In the genomic region with DNA sequence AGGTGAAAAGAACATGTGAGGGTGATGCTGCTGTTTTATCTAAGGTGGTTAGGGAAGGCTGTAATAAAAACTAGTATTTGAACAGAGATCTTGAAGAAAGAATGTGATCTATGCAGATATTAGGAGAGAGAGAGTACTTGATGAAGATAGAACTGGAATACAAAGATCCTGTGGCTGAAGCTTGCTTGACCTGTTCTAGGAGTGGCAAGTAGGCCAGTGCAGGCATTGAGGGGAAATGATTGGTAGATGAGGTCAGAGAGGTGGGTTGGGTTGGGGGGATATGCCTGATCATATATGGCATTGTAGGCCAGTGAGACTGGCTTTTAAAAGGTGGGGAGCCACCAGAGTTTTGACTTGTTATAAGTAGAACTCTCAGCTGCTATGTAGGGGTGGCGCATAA, we compare ENCODE assay signal across 1 cellular context.
TF ChIP-seq lines count a peak whose summit lies in the region.

No MANE protein-coding gene starts in this region.

TF ChIP-seq in GM23338, 12 proteins besides CTCF, POLR2A, EP300 and RAD21:
- TF ChIP-seq JUNB (IDR thresholded peaks at IDR 0.05; ENCODE audit: unreplicated experiment) (no peak), ZNF331 (CRISPR knock-in tag; IDR thresholded peaks at IDR 0.05; ENCODE audit: low read depth) (no peak), NANOG (IDR thresholded peaks at IDR 0.05; ENCODE audit: borderline replicate concordance) (no peak), ZNF114 (CRISPR knock-in tag; IDR thresholded peaks at IDR 0.05) (no peak), EZH2 (IDR thresholded peaks at IDR 0.05; ENCODE audit: low read depth, unreplicated experiment) (no peak), POLR2AphosphoS5 (IDR thresholded peaks at IDR 0.05; ENCODE audit: low read depth) (no peak), STAT1 (IDR thresholded peaks at IDR 0.05; ENCODE audit: unreplicated experiment) (no peak), CREB1 (CRISPR knock-in tag; IDR thresholded peaks at IDR 0.05; ENCODE audit: low read depth) (no peak), EZH2phosphoT487 (IDR thresholded peaks at IDR 0.05; ENCODE audit: unreplicated experiment) (no peak)
- TF ChIP-seq, protein P1, sequence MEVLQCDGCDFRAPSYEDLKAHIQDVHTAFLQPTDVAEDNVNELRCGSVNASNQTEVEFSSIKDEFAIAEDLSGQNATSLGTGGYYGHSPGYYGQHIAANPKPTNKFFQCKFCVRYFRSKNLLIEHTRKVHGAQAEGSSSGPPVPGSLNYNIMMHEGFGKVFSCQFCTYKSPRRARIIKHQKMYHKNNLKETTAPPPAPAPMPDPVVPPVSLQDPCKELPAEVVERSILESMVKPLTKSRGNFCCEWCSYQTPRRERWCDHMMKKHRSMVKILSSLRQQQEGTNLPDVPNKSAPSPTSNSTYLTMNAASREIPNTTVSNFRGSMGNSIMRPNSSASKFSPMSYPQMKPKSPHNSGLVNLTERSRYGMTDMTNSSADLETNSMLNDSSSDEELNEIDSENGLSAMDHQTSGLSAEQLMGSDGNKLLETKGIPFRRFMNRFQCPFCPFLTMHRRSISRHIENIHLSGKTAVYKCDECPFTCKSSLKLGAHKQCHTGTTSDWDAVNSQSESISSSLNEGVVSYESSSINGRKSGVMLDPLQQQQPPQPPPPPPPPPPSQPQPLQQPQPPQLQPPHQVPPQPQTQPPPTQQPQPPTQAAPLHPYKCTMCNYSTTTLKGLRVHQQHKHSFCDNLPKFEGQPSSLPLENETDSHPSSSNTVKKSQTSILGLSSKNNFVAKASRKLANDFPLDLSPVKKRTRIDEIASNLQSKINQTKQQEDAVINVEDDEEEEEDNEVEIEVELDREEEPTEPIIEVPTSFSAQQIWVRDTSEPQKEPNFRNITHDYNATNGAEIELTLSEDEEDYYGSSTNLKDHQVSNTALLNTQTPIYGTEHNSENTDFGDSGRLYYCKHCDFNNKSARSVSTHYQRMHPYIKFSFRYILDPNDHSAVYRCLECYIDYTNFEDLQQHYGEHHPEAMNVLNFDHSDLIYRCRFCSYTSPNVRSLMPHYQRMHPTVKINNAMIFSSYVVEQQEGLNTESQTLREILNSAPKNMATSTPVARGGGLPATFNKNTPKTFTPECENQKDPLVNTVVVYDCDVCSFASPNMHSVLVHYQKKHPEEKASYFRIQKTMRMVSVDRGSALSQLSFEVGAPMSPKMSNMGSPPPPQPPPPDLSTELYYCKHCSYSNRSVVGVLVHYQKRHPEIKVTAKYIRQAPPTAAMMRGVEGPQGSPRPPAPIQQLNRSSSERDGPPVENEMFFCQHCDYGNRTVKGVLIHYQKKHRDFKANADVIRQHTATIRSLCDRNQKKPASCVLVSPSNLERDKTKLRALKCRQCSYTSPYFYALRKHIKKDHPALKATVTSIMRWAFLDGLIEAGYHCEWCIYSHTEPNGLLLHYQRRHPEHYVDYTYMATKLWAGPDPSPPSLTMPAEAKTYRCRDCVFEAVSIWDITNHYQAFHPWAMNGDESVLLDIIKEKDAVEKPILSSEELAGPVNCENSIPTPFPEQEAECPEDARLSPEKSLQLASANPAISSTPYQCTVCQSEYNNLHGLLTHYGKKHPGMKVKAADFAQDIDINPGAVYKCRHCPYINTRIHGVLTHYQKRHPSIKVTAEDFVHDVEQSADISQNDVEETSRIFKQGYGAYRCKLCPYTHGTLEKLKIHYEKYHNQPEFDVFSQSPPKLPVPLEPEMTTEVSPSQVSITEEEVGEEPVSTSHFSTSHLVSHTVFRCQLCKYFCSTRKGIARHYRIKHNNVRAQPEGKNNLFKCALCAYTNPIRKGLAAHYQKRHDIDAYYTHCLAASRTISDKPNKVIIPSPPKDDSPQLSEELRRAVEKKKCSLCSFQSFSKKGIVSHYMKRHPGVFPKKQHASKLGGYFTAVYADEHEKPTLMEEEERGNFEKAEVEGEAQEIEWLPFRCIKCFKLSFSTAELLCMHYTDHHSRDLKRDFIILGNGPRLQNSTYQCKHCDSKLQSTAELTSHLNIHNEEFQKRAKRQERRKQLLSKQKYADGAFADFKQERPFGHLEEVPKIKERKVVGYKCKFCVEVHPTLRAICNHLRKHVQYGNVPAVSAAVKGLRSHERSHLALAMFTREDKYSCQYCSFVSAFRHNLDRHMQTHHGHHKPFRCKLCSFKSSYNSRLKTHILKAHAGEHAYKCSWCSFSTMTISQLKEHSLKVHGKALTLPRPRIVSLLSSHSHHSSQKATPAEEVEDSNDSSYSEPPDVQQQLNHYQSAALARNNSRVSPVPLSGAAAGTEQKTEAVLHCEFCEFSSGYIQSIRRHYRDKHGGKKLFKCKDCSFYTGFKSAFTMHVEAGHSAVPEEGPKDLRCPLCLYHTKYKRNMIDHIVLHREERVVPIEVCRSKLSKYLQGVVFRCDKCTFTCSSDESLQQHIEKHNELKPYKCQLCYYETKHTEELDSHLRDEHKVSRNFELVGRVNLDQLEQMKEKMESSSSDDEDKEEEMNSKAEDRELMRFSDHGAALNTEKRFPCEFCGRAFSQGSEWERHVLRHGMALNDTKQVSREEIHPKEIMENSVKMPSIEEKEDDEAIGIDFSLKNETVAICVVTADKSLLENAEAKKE (CRISPR knock-in tag; IDR thresholded peaks at IDR 0.05): no peak
- TF ChIP-seq, protein P2, sequence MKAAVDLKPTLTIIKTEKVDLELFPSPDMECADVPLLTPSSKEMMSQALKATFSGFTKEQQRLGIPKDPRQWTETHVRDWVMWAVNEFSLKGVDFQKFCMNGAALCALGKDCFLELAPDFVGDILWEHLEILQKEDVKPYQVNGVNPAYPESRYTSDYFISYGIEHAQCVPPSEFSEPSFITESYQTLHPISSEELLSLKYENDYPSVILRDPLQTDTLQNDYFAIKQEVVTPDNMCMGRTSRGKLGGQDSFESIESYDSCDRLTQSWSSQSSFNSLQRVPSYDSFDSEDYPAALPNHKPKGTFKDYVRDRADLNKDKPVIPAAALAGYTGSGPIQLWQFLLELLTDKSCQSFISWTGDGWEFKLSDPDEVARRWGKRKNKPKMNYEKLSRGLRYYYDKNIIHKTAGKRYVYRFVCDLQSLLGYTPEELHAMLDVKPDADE (IDR thresholded peaks at IDR 0.05): no peak
- TF ChIP-seq, protein P3, sequence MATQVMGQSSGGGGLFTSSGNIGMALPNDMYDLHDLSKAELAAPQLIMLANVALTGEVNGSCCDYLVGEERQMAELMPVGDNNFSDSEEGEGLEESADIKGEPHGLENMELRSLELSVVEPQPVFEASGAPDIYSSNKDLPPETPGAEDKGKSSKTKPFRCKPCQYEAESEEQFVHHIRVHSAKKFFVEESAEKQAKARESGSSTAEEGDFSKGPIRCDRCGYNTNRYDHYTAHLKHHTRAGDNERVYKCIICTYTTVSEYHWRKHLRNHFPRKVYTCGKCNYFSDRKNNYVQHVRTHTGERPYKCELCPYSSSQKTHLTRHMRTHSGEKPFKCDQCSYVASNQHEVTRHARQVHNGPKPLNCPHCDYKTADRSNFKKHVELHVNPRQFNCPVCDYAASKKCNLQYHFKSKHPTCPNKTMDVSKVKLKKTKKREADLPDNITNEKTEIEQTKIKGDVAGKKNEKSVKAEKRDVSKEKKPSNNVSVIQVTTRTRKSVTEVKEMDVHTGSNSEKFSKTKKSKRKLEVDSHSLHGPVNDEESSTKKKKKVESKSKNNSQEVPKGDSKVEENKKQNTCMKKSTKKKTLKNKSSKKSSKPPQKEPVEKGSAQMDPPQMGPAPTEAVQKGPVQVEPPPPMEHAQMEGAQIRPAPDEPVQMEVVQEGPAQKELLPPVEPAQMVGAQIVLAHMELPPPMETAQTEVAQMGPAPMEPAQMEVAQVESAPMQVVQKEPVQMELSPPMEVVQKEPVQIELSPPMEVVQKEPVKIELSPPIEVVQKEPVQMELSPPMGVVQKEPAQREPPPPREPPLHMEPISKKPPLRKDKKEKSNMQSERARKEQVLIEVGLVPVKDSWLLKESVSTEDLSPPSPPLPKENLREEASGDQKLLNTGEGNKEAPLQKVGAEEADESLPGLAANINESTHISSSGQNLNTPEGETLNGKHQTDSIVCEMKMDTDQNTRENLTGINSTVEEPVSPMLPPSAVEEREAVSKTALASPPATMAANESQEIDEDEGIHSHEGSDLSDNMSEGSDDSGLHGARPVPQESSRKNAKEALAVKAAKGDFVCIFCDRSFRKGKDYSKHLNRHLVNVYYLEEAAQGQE (IDR thresholded peaks at IDR 0.05; ENCODE audit: unreplicated experiment): no peak
